Comparison of ENCODE assay signal across 32 cellular contexts in genomic region chr15:27805261-27806220, GRCh38.
"Had no signal": no experiment of that assay in that cellular context is flagged by ENCODE, and none has a peak within 500 bp of the region (broad histone marks: within the 10 kb centered on the region; RNA-seq: fewer than 3 reads in every experiment).

No MANE protein-coding gene starts in this region.

- DNase-seq: activated CD4-positive, alpha-beta memory T cell treated with anti-CD3 and anti-CD28 coated beads, Interleukin-2, amount 10 ng/mL, durations not matched to agents 7 days and 5 days; activated CD4-positive, alpha-beta T cell treated with anti-CD3 and anti-CD28 coated beads for 1 hour; activated CD4-positive, alpha-beta T cell treated with anti-CD3 and anti-CD28 coated beads for 48 hours; activated CD4-positive, CD25-positive, alpha-beta regulatory T cell; activated CD8-positive, alpha-beta memory T cell treated with anti-CD3 and anti-CD28 coated beads for 24 hours; activated CD8-positive, alpha-beta memory T cell treated with anti-CD3 and anti-CD28 coated beads, Interleukin-2, amount 10 ng/mL, durations not matched to agents 7 days and 5 days; activated CD8-positive, alpha-beta memory T cell treated with anti-CD3 and anti-CD28 coated beads, Interleukin-2, amount 50 U/mL, for 48 hours; activated effector memory CD4-positive, alpha-beta T cell treated with Interleukin-2 at 50 U/mL for 16 hours; activated naive CD4-positive, alpha-beta T cell treated with anti-CD3 and anti-CD28 coated beads, Interleukin-2, amount 10 ng/mL, durations not matched to agents 7 days and 5 days; activated T-cell treated with anti-CD3 and anti-CD28 coated beads, Interleukin-2, amount 50 U/mL, for 48 hours; amygdala; body of pancreas; NCI-H1105 treated with DMSO at 0.1 percent for 48 hours; NCI-H1436; NCI-H1694; NCI-H1930; NCI-H2081 treated with DMSO at 0.1 percent for 48 hours; NCI-H226; NCI-H446 treated with DMSO at 0.1 percent for 48 hours; NCI-H524; NCI-H69; NCI-H82; SHP77 treated with DMSO at 0.1 percent for 48 hours; SK-N-SH; T-cell; T-helper 17 cell; WERI-Rb-1 had no signal

- H3K4me1 ChIP-seq: body of pancreas, breast epithelium, SJSA1 had no signal

- H3K36me3 ChIP-seq: breast epithelium, SJSA1, WERI-Rb-1 had no signal

- H3K27ac Mint-ChIP-seq: activated CD4-positive, alpha-beta memory T cell treated with anti-CD3 and anti-CD28 coated beads, Interleukin-2, amount 10 ng/mL, durations not matched to agents 7 days and 5 days; activated CD8-positive, alpha-beta memory T cell treated with anti-CD3 and anti-CD28 coated beads, Interleukin-2, amount 10 ng/mL, durations not matched to agents 7 days and 5 days; activated naive CD4-positive, alpha-beta T cell treated with anti-CD3 and anti-CD28 coated beads, Interleukin-2, amount 10 ng/mL, durations not matched to agents 7 days and 5 days; activated naive CD8-positive, alpha-beta T cell; T-cell; T-helper 17 cell had no signal

- ATAC-seq: activated CD8-positive, alpha-beta memory T cell treated with anti-CD3 and anti-CD28 coated beads, Interleukin-2, amount 10 ng/mL, durations not matched to agents 7 days and 5 days; body of pancreas; Panc1; T-cell; T-helper 17 cell had no signal

- H3K4me3 ChIP-seq: body of pancreas, breast epithelium, SJSA1 had no signal

- H3K36me3 Mint-ChIP-seq: activated CD8-positive, alpha-beta memory T cell treated with anti-CD3 and anti-CD28 coated beads, Interleukin-2, amount 10 ng/mL, durations not matched to agents 7 days and 5 days; activated naive CD4-positive, alpha-beta T cell treated with anti-CD3 and anti-CD28 coated beads, Interleukin-2, amount 10 ng/mL, durations not matched to agents 7 days and 5 days; activated naive CD8-positive, alpha-beta T cell; T-cell had no signal

- H3K27me3 ChIP-seq: body of pancreas, breast epithelium, SJSA1 had no signal

- H3K4me3 Mint-ChIP-seq: activated CD4-positive, alpha-beta memory T cell treated with anti-CD3 and anti-CD28 coated beads, Interleukin-2, amount 10 ng/mL, durations not matched to agents 7 days and 5 days; activated CD8-positive, alpha-beta memory T cell treated with anti-CD3 and anti-CD28 coated beads, Interleukin-2, amount 10 ng/mL, durations not matched to agents 7 days and 5 days; activated naive CD4-positive, alpha-beta T cell treated with anti-CD3 and anti-CD28 coated beads, Interleukin-2, amount 10 ng/mL, durations not matched to agents 7 days and 5 days; activated naive CD8-positive, alpha-beta T cell; T-cell; T-helper 17 cell had no signal

- H3K27ac ChIP-seq: body of pancreas, breast epithelium, KMS-11, SJSA1, WERI-Rb-1 had no signal

- H3K4me1 Mint-ChIP-seq: activated CD4-positive, alpha-beta memory T cell treated with anti-CD3 and anti-CD28 coated beads, Interleukin-2, amount 10 ng/mL, durations not matched to agents 7 days and 5 days; activated CD8-positive, alpha-beta memory T cell treated with anti-CD3 and anti-CD28 coated beads, Interleukin-2, amount 10 ng/mL, durations not matched to agents 7 days and 5 days; activated naive CD4-positive, alpha-beta T cell treated with anti-CD3 and anti-CD28 coated beads, Interleukin-2, amount 10 ng/mL, durations not matched to agents 7 days and 5 days; T-cell; T-helper 17 cell had no signal

- H3K9me3 ChIP-seq: body of pancreas, SJSA1, SK-N-SH had no signal
